ENCODE assay signal across 1 cellular context in the genomic region with DNA sequence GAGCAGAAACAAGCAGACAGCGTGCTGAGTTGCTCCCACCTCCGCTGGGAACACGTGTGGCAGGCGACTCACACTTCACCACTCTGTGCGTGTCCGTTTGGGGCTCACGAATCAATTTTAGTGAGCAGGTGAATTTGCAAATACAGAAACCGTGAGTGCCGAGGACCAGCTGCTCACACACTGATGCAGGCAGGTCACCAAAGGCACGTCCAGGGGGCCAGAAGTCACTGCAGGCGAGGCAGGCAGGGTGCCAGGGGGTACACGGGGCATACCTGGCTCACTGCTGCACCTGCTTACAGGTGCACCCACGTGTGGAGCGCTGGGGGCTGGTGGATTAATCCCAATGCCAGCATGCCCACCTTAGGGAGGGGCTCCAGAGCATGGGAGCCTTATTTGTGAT.
TF ChIP-seq lines count a peak whose summit lies in the region.

No MANE protein-coding gene starts in this region.

TF ChIP-seq in IMR-90, 13 proteins besides CTCF, POLR2A, EP300 and RAD21 (continued from another document):
- no peak for TF ChIP-seq RCOR1 (IDR thresholded peaks at IDR 0.05; ENCODE audit: insufficient replicate concordance, low read length)
